9 cellular contexts compared by ENCODE assay signal in the genomic region with DNA sequence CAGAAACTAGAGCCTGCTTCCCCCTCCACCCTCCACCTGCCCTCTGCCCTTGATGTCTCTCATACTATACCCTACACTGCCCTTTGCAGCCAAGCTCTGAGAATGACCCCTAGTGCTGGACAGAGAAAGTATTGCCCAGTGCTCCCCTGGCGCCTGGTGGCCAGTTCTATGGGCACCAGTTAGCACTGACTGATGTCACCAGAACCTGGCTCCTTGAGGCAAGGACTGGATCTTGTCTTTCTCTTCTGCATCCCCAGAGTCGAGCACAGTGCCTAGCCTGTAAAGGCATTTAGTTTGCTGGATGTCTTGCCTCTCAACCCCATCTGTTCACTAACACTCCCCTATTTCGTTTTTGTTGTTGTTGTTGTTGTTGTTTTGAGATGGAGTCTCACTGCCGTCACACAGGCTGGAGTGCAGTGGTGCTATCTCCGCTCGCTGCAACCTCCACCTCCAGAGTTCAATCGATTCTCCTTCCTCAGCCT. TPM values are rescaled to one million over a fixed set of nuclear protein-coding genes. Genes with fewer than 3 reads are reported as not detected.
DNase-seq lines count a peak whose midpoint lies in the region; ATAC-seq, FAIRE-seq and TF ChIP-seq lines count a peak whose summit lies in the region.
"Had no signal": no experiment of that assay in that cellular context is flagged by ENCODE, and none has a peak within 500 bp of the region (broad histone marks: within the 10 kb centered on the region; RNA-seq: fewer than 3 reads in every experiment).

No MANE protein-coding gene starts in this region.

- intact Hi-C loops in sciatic nerve (cut with DNase I), result no loop called here
- intact Hi-C loops in activated T-helper 2 cell treated with anti-CD3 and anti-CD28 coated beads, Interferon-gamma antibody, Interleukin-2, Interleukin-4, amounts not matched to agents 10 μg/mL and 5 μg/mL and 100 μg/mL, durations not matched to agents 14 hours and 24 hours and 36 hours (cut with micrococcal nuclease), result no loop called here

- H3K36me3 Mint-ChIP-seq in activated T-helper 2 cell treated with anti-CD3 and anti-CD28 coated beads, Interferon-gamma antibody, Interleukin-2, Interleukin-4, amounts not matched to agents 10 μg/mL and 5 μg/mL and 100 μg/mL, durations not matched to agents 14 hours and 24 hours and 36 hours (ENCODE audit: low read depth), result peaks cover 12% of the 10 kb centered on the region

- no peak overlapping the region for H3K27ac Mint-ChIP-seq in activated T-helper 2 cell treated with anti-CD3 and anti-CD28 coated beads, Interferon-gamma antibody, Interleukin-2, Interleukin-4, amounts not matched to agents 10 μg/mL and 5 μg/mL and 100 μg/mL, durations not matched to agents 14 hours and 24 hours and 36 hours

- DNase-seq in GM10266 (ENCODE audit: extremely low spot score) (no peak), glomerular visceral epithelial cell (ENCODE audit: extremely low spot score) (peak; percentile 58), sciatic nerve (ENCODE audit: low spot score) (no peak), NK-92 (lab: John Stamatoyannopoulos, UW; ENCODE audit: unreplicated experiment) (no peak)
- no peak for DNase-seq in activated T-helper 2 cell treated with anti-CD3 and anti-CD28 coated beads, Interferon-gamma antibody, Interleukin-2, Interleukin-4, amounts not matched to agents 10 μg/mL and 5 μg/mL and 100 μg/mL, durations not matched to agents 14 hours and 24 hours and 36 hours (ENCODE audit: low spot score)

- peak; percentile 57 for FAIRE-seq in TTC549 (lab: Jason Lieb, UNC)

- H3K4me3 Mint-ChIP-seq in activated T-helper 2 cell treated with anti-CD3 and anti-CD28 coated beads, Interferon-gamma antibody, Interleukin-2, Interleukin-4, amounts not matched to agents 10 μg/mL and 5 μg/mL and 100 μg/mL, durations not matched to agents 14 hours and 24 hours and 36 hours (ENCODE audit: low read depth), result no peak overlapping the region

- H3K27me3 Mint-ChIP-seq in activated T-helper 2 cell treated with anti-CD3 and anti-CD28 coated beads, Interferon-gamma antibody, Interleukin-2, Interleukin-4, amounts not matched to agents 10 μg/mL and 5 μg/mL and 100 μg/mL, durations not matched to agents 14 hours and 24 hours and 36 hours (ENCODE audit: low read depth), result peaks cover 8% of the 10 kb centered on the region

- ATAC-seq in sciatic nerve (peak; percentile 20), HG02571 (IDR thresholded peaks at IDR 0.05; ENCODE audit: unreplicated experiment) (no peak), HG03521 (IDR thresholded peaks at IDR 0.05; ENCODE audit: unreplicated experiment) (no peak)

- H3K4me1 Mint-ChIP-seq in activated T-helper 2 cell treated with anti-CD3 and anti-CD28 coated beads, Interferon-gamma antibody, Interleukin-2, Interleukin-4, amounts not matched to agents 10 μg/mL and 5 μg/mL and 100 μg/mL, durations not matched to agents 14 hours and 24 hours and 36 hours (ENCODE audit: low read depth), result peaks cover 6% of the 10 kb centered on the region

- H3K9me3 Mint-ChIP-seq in activated T-helper 2 cell treated with anti-CD3 and anti-CD28 coated beads, Interferon-gamma antibody, Interleukin-2, Interleukin-4, amounts not matched to agents 10 μg/mL and 5 μg/mL and 100 μg/mL, durations not matched to agents 14 hours and 24 hours and 36 hours, result no peaks in the 10 kb centered on the region

- TF ChIP-seq CTCF in GM10266 (IDR thresholded peaks at IDR 0.05; ENCODE audit: control insufficient read depth, insufficient read depth, low read depth, missing control alignments), result peak; percentile 16

RNA-seq across cellular contexts. Expression of a gene that starts 5.9 kb away (rescaled TPM):
- 159 TPM for total RNA-seq in sciatic nerve
- 8.8 and 9.2 TPM in 2 replicates for total RNA-seq in activated T-helper 2 cell treated with anti-CD3 and anti-CD28 coated beads, Interferon-gamma antibody, Interleukin-2, Interleukin-4, amounts not matched to agents 10 μg/mL and 5 μg/mL and 100 μg/mL, durations not matched to agents 14 hours and 24 hours and 36 hours

RNA-seq across cellular contexts. Expression of a gene that starts 41.6 kb away (rescaled TPM):
- total RNA-seq in sciatic nerve, result 0.22 TPM
- not detected in 2 replicates for total RNA-seq in activated T-helper 2 cell treated with anti-CD3 and anti-CD28 coated beads, Interferon-gamma antibody, Interleukin-2, Interleukin-4, amounts not matched to agents 10 μg/mL and 5 μg/mL and 100 μg/mL, durations not matched to agents 14 hours and 24 hours and 36 hours
- total RNA-seq: dermis microvascular lymphatic vessel endothelial cell had no signal

RNA-seq across cellular contexts. Expression of a gene that starts 43.8 kb away (rescaled TPM):
- total RNA-seq in sciatic nerve, result 768 TPM
- 61.4 and 62.9 TPM in 2 replicates for total RNA-seq in activated T-helper 2 cell treated with anti-CD3 and anti-CD28 coated beads, Interferon-gamma antibody, Interleukin-2, Interleukin-4, amounts not matched to agents 10 μg/mL and 5 μg/mL and 100 μg/mL, durations not matched to agents 14 hours and 24 hours and 36 hours

Comparison
In these comparisons a context has a peak if more than half of its experiments do, and no peak if none do; other contexts are left out.
1. RNA of a gene that starts 5.9 kb away (total RNA-seq): 159 TPM in sciatic nerve (single experiment); 8.8 to 9.2 TPM in activated T-helper 2 cell treated with anti-CD3 and anti-CD28 coated beads, Interferon-gamma antibody, Interleukin-2, Interleukin-4, amounts not matched to agents 10 μg/mL and 5 μg/mL and 100 μg/mL, durations not matched to agents 14 hours and 24 hours and 36 hours; every median in the first group is over 10 times any median in the second.
2. RNA of a gene that starts 43.8 kb away (total RNA-seq): 768 TPM in sciatic nerve (single experiment); 61.4 to 62.9 TPM in activated T-helper 2 cell treated with anti-CD3 and anti-CD28 coated beads, Interferon-gamma antibody, Interleukin-2, Interleukin-4, amounts not matched to agents 10 μg/mL and 5 μg/mL and 100 μg/mL, durations not matched to agents 14 hours and 24 hours and 36 hours; every median in the first group is over 10 times any median in the second.